ENCODE assay signal across 16 cellular contexts in the genomic region with DNA sequence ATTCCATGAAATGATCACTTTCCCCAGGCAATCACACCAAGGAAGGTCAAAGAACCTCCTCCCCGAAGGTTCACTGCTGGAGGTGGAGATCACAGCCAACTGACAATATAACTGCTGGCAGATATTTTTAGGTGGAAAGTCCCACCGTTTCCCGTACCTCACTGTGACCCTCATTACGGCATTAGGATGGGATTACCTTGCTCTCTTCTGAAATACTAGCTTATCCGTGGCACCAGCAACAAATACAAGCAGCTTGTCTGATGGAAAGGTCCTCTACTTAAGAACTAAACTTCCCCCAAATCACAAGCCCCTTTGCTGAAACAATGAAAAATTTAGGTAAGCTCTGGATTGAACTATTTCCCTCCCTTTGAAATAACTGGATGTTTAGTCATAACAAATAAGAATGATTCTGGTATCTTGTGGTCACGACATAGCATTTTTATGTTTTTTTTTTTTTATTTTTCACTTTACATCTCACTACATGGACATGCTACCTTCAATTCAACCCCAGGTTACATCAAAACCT.
A peak's percentile ranks its signal among the peaks of the same experiment; 100 is the strongest.
DNase-seq lines count a peak whose midpoint lies in the region; TF ChIP-seq lines count a peak whose summit lies in the region.
"Had no signal": no experiment of that assay in that cellular context is flagged by ENCODE, and none has a peak within 500 bp of the region (broad histone marks: within the 10 kb centered on the region; RNA-seq: fewer than 3 reads in every experiment).

No MANE protein-coding gene starts in this region.

- peak overlapping the region; percentile 97 for H2BK120ac ChIP-seq in neuronal stem cell (ENCODE audit: low read depth, low read length)

- peaks cover 6% of the 10 kb centered on the region; the same call in 1 of the 2 replicates for H3K36me3 Mint-ChIP-seq in HFFc6 (ENCODE audit: low read depth)
- H3K36me3 Mint-ChIP-seq: CD8-positive, alpha-beta memory T cell had no signal

- H3K4me3 Mint-ChIP-seq in HFFc6 = peak overlapping the region; percentile 35
- H3K4me3 Mint-ChIP-seq: activated T-helper 17 cell treated with anti-CD3 and anti-CD28 coated beads, Interleukin-2, amount 50 U/mL, for 72 hours; CD8-positive, alpha-beta memory T cell had no signal

- H2AK5ac ChIP-seq in neuronal stem cell (ENCODE audit: low read depth, low read length) = no peak overlapping the region

- H3K27me3 Mint-ChIP-seq in HFFc6 (ENCODE audit: insufficient read depth) = peaks cover 1% of the 10 kb centered on the region; the same call in 1 of the 2 replicates

- peak overlapping the region; percentile 94 for H3K27ac Mint-ChIP-seq in HFFc6
- H3K27ac Mint-ChIP-seq: activated T-helper 17 cell treated with anti-CD3 and anti-CD28 coated beads, Interleukin-2, amount 50 U/mL, for 72 hours; CD8-positive, alpha-beta memory T cell had no signal

- no peaks in the 10 kb centered on the region for H3K79me1 ChIP-seq in neuronal stem cell (ENCODE audit: low read depth, low read length)

- H3K9ac ChIP-seq in BLaER1 (peak overlapping the region; percentile 82), neuronal stem cell (ENCODE audit: low read depth, low read length, poor library complexity) (no peak overlapping the region)

- H3K9me3 Mint-ChIP-seq in HFFc6 = 0 out of 2 replicates have a peak, but pooled peaks cover 3% of the 10 kb centered on the region
- H3K9me3 Mint-ChIP-seq: activated T-helper 17 cell treated with anti-CD3 and anti-CD28 coated beads, Interleukin-2, amount 50 U/mL, for 72 hours; CD8-positive, alpha-beta memory T cell had no signal

- H3K14ac ChIP-seq in neuronal stem cell (ENCODE audit: low read length) = no peak overlapping the region

- DNase-seq in HFFc6 (peak; percentile 23), brain microvascular endothelial cell (no peak), neuronal stem cell (ENCODE audit: low spot score) (no peak), GM19238 (ENCODE audit: insufficient read length, low spot score) (no peak), activated gamma-delta T cell (lab: John Stamatoyannopoulos, UW) (no peak)
- DNase-seq in stimulated activated CD4-positive, alpha-beta T cell treated with anti-CD3 and anti-CD28 coated beads, Interleukin-15, amount 100 ng/mL, for 24 hours = no peak
- DNase-seq: activated CD4-positive, alpha-beta T cell treated with anti-CD3 and anti-CD28 coated beads, Interleukin-2, amount 50 U/mL, for 48 hours; CD8-positive, alpha-beta memory T cell; effector CD4-positive, alpha-beta T cell; foreskin melanocyte; GF-D8; GOT3; NCI-H187; trophoblast cell had no signal

- H3K27ac ChIP-seq in BLaER1 (peak overlapping the region; percentile 88), brain microvascular endothelial cell (peak overlapping the region; percentile 94), neuronal stem cell (replicated peaks; ENCODE audit: low read length) (peak overlapping the region; percentile 95)

- H3K18ac ChIP-seq in neuronal stem cell (ENCODE audit: low read length) = peak overlapping the region; percentile 68

- WGBS in neuronal stem cell (ENCODE audit: extremely low coverage in 2 of 2, insufficient read length in 2 of 2, insufficient replicate concordance in 1 of 2), 2 donors = no CpG with 5 or more reads among the region's 6 CpGs

- H3K9me3 ChIP-seq in BLaER1 = no peaks in the 10 kb centered on the region
- peaks cover 0 to 14% of the 10 kb centered on the region in 2 donors for H3K9me3 ChIP-seq in neuronal stem cell (replicated peaks in 1 of 2; ENCODE audit: control insufficient read depth in 2 of 2, insufficient read depth in 1 of 2, low read depth in 1 of 2, low read length in 2 of 2)

- peak overlapping the region; percentile 61 for H3K4me3 ChIP-seq in BLaER1
- no peak overlapping the region for H3K4me3 ChIP-seq in brain microvascular endothelial cell (ENCODE audit: low read depth, low read length)
- H3K4me3 ChIP-seq in neuronal stem cell (ENCODE audit: low read length in 2 of 2) = no peak overlapping the region

- H3K4me2 ChIP-seq in BLaER1 (peak overlapping the region; percentile 85), neuronal stem cell (ENCODE audit: insufficient read depth, low read length, poor library complexity, severe bottlenecking) (no peak overlapping the region)

- peaks cover 45% of the 10 kb centered on the region for H3K4me1 Mint-ChIP-seq in HFFc6 (ENCODE audit: low read depth)
- H3K4me1 Mint-ChIP-seq: activated T-helper 17 cell treated with anti-CD3 and anti-CD28 coated beads, Interleukin-2, amount 50 U/mL, for 72 hours; CD8-positive, alpha-beta memory T cell had no signal

- H3K23ac ChIP-seq in neuronal stem cell (ENCODE audit: low read depth, low read length, poor library complexity) = no peak overlapping the region

- H4K8ac ChIP-seq in neuronal stem cell (ENCODE audit: low read depth, low read length) = no peak overlapping the region

- in situ Hi-C loops in brain microvascular endothelial cell (cut with HindIII; ENCODE audit: low pct_ligation_motif_present, low sequenced_read_pairs) = no loop called here

- H2BK15ac ChIP-seq in neuronal stem cell (ENCODE audit: low read length) = no peak overlapping the region

- no peak overlapping the region for H3K4ac ChIP-seq in neuronal stem cell (ENCODE audit: low read length)

- H2AFZ ChIP-seq in neuronal stem cell (ENCODE audit: low read length) = no peak overlapping the region

- no peak overlapping the region for H2BK5ac ChIP-seq in neuronal stem cell (ENCODE audit: low read length)

- no peaks in the 10 kb centered on the region for H3K27me3 ChIP-seq in BLaER1
- H3K27me3 ChIP-seq in brain microvascular endothelial cell (replicated peaks) = no peaks in the 10 kb centered on the region
- H3K27me3 ChIP-seq in neuronal stem cell (ENCODE audit: control insufficient read depth in 3 of 3, insufficient read depth in 3 of 3, low read depth in 1 of 3, low read length in 3 of 3) = no peaks in the 10 kb centered on the region

- no peaks in the 10 kb centered on the region for H4K20me1 ChIP-seq in BLaER1

- no peaks in the 10 kb centered on the region for H3K36me3 ChIP-seq in BLaER1
- no peaks in the 10 kb centered on the region for H3K36me3 ChIP-seq in brain microvascular endothelial cell (replicated peaks)
- H3K36me3 ChIP-seq in neuronal stem cell (replicated peaks in 1 of 2; ENCODE audit: control insufficient read depth in 2 of 2, insufficient read depth in 2 of 2, low read length in 2 of 2) = no peaks in the 10 kb centered on the region

- H2BK12ac ChIP-seq in neuronal stem cell (ENCODE audit: low read length) = no peak overlapping the region

- TF ChIP-seq CTCF in HFFc6 (IDR thresholded peaks at IDR 0.05) (no peak), brain microvascular endothelial cell (IDR thresholded peaks at IDR 0.05; ENCODE audit: low read depth, low read length, missing control alignments) (no peak)

- H4K91ac ChIP-seq in neuronal stem cell (ENCODE audit: low read depth, low read length, poor library complexity) = no peak overlapping the region

- peaks cover 100% of the 10 kb centered on the region for H3K4me1 ChIP-seq in BLaER1
- H3K4me1 ChIP-seq in neuronal stem cell (ENCODE audit: control insufficient read depth in 2 of 2, insufficient read depth in 1 of 2, low read depth in 1 of 2, low read length in 2 of 2) = peaks cover 36 to 45% of the 10 kb centered on the region in 2 donors
